ENCODE assay signal across 1 cellular context in the genomic region with DNA sequence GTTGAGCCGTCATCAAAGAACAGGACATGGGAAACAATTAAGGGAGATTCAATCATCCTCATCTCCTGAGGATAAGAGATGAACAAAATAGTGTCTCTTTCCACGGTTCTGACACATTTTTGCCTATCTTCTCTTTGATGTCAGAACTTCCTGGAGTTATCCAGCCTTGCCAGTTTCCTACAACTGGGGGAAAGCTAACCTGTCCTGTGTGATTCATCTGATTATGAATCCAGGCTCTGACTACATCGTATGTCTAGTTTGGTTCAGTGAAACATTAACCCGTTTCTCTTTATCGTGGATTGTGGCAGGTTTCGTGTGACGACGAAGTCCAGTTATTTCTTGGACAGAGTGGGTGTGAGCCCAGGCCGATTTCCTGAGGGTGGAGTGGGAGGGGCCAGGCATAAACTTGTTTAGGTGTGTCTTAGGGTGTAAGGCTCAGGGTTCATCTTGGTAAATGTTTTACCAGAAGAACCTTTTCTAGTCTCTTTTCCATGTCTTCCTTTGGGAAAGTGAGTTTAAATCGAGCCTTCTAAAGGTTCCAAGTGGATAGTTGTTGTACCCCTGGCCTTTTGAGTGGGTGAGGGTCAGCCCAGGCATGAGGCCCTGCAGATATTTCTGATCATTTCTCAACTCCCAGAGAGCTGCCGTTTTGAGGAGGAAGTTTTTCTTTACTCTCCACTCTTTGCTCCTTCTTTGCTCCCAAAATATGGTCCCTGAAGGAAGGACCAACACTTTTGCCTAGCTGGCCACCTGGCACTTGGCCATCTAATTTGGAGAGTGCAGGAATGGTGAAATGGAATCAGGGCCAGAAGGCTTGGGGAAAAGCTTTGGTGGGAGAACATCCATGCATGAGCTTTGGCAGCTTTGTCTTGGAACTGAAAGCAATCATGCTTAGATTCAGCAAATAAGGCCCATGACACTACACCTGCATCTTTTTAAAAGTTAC.
TF ChIP-seq lines count a peak whose summit lies in the region.

No MANE protein-coding gene starts in this region.

TF ChIP-seq in HepG2, 621 proteins besides CTCF, POLR2A, EP300 and RAD21 (continued from another document and continues in another):
- TF ChIP-seq MATR3 (CRISPR knock-in tag; IDR thresholded peaks at IDR 0.05) (no peak), SMYD3 (CRISPR knock-in tag; IDR thresholded peaks at IDR 0.05) (0 out of 2 replicates have a peak, but pooled peaks have one; percentile 53), MTA1 (CRISPR knock-in tag; IDR thresholded peaks at IDR 0.05; ENCODE audit: borderline replicate concordance) (peak; percentile 30; the same call in 1 of the 2 replicates), RCOR2 (CRISPR knock-in tag; IDR thresholded peaks at IDR 0.05) (peak; percentile 87; the same call in 1 of the 2 replicates), RFX5 (IDR thresholded peaks at IDR 0.05; ENCODE audit: low read depth, low read length) (no peak), ZNF749 (CRISPR knock-in tag; IDR thresholded peaks at IDR 0.05; ENCODE audit: borderline replicate concordance) (peak; percentile 70; the same call in 1 of the 2 replicates), TGIF2 (CRISPR knock-in tag; IDR thresholded peaks at IDR 0.05) (peak; percentile 68), SALL2 (CRISPR knock-in tag; IDR thresholded peaks at IDR 0.05) (no peak; the same call in 1 of the 2 replicates), PCBP2 (optimal IDR thresholded peaks at IDR 0.05; ENCODE audit: low read depth, low read length, poor library complexity, severe bottlenecking) (no peak), LCORL (IDR thresholded peaks at IDR 0.05) (no peak), LCORL (CRISPR knock-in tag; IDR thresholded peaks at IDR 0.05) (peak; percentile 89), ZFX (CRISPR knock-in tag; IDR thresholded peaks at IDR 0.05; ENCODE audit: low read depth) (peak; percentile 52; the same call in 1 of the 2 replicates), NFKBIZ (CRISPR knock-in tag; IDR thresholded peaks at IDR 0.05) (peak; percentile 1), MED1 (CRISPR knock-in tag; IDR thresholded peaks at IDR 0.05) (peak; percentile 98), ZNF121 (CRISPR knock-in tag; IDR thresholded peaks at IDR 0.05) (peak; percentile 99), MBD4 (IDR thresholded peaks at IDR 0.05; ENCODE audit: borderline replicate concordance, low read length) (no peak; the same call in 1 of the 2 replicates), ZNF530 (CRISPR knock-in tag; IDR thresholded peaks at IDR 0.05; ENCODE audit: low read depth) (no peak), SP1 (IDR thresholded peaks at IDR 0.05) (no peak), SP1 (CRISPR knock-in tag; IDR thresholded peaks at IDR 0.05) (peak; percentile 79), ZNF556 (CRISPR knock-in tag; IDR thresholded peaks at IDR 0.05; ENCODE audit: borderline replicate concordance) (peak; percentile 70; the same call in 1 of the 2 replicates), PITX1 (CRISPR knock-in tag; IDR thresholded peaks at IDR 0.05) (peak; percentile 86; the same call in 1 of the 2 replicates), ZNF616 (CRISPR knock-in tag; IDR thresholded peaks at IDR 0.05; ENCODE audit: low read depth) (no peak), ZNF232 (CRISPR knock-in tag; IDR thresholded peaks at IDR 0.05; ENCODE audit: borderline replicate concordance) (0 out of 2 replicates have a peak, but pooled peaks have one; percentile 67), ZNF768 (CRISPR knock-in tag; IDR thresholded peaks at IDR 0.05) (no peak), ZNF607 (CRISPR knock-in tag; IDR thresholded peaks at IDR 0.05; ENCODE audit: borderline replicate concordance) (peak; percentile 82; the same call in 1 of the 2 replicates), RBAK (CRISPR knock-in tag; IDR thresholded peaks at IDR 0.05) (peak; percentile 51; the same call in 1 of the 2 replicates), SNAPC2 (CRISPR knock-in tag; IDR thresholded peaks at IDR 0.05) (0 out of 2 replicates have a peak, but pooled peaks have one; percentile 45), ZNF207 (IDR thresholded peaks at IDR 0.05; ENCODE audit: borderline replicate concordance) (no peak), ZSCAN29 (CRISPR knock-in tag; conservative IDR thresholded peaks at IDR 0.05) (peak; percentile 96), GATA4 (IDR thresholded peaks at IDR 0.05; ENCODE audit: borderline replicate concordance, low read depth) (peak; percentile 72; the same call in 1 of the 2 replicates)
- TF ChIP-seq, protein P1, sequence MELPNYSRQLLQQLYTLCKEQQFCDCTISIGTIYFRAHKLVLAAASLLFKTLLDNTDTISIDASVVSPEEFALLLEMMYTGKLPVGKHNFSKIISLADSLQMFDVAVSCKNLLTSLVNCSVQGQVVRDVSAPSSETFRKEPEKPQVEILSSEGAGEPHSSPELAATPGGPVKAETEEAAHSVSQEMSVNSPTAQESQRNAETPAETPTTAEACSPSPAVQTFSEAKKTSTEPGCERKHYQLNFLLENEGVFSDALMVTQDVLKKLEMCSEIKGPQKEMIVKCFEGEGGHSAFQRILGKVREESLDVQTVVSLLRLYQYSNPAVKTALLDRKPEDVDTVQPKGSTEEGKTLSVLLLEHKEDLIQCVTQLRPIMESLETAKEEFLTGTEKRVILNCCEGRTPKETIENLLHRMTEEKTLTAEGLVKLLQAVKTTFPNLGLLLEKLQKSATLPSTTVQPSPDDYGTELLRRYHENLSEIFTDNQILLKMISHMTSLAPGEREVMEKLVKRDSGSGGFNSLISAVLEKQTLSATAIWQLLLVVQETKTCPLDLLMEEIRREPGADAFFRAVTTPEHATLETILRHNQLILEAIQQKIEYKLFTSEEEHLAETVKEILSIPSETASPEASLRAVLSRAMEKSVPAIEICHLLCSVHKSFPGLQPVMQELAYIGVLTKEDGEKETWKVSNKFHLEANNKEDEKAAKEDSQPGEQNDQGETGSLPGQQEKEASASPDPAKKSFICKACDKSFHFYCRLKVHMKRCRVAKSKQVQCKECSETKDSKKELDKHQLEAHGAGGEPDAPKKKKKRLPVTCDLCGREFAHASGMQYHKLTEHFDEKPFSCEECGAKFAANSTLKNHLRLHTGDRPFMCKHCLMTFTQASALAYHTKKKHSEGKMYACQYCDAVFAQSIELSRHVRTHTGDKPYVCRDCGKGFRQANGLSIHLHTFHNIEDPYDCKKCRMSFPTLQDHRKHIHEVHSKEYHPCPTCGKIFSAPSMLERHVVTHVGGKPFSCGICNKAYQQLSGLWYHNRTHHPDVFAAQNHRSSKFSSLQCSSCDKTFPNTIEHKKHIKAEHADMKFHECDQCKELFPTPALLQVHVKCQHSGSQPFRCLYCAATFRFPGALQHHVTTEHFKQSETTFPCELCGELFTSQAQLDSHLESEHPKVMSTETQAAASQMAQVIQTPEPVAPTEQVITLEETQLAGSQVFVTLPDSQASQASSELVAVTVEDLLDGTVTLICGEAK (IDR thresholded peaks at IDR 0.05) = no peak
- TF ChIP-seq, protein P1 (CRISPR knock-in tag; IDR thresholded peaks at IDR 0.05) = no peak
- TF ChIP-seq, protein P2, sequence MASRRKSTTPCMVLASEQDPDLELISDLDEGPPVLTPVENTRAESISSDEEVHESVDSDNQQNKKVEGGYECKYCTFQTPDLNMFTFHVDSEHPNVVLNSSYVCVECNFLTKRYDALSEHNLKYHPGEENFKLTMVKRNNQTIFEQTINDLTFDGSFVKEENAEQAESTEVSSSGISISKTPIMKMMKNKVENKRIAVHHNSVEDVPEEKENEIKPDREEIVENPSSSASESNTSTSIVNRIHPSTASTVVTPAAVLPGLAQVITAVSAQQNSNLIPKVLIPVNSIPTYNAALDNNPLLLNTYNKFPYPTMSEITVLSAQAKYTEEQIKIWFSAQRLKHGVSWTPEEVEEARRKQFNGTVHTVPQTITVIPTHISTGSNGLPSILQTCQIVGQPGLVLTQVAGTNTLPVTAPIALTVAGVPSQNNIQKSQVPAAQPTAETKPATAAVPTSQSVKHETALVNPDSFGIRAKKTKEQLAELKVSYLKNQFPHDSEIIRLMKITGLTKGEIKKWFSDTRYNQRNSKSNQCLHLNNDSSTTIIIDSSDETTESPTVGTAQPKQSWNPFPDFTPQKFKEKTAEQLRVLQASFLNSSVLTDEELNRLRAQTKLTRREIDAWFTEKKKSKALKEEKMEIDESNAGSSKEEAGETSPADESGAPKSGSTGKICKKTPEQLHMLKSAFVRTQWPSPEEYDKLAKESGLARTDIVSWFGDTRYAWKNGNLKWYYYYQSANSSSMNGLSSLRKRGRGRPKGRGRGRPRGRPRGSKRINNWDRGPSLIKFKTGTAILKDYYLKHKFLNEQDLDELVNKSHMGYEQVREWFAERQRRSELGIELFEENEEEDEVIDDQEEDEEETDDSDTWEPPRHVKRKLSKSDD (CRISPR knock-in tag; IDR thresholded peaks at IDR 0.05; ENCODE audit: low read depth) = 0 out of 2 replicates have a peak, but pooled peaks have one; percentile 24
- TF ChIP-seq, protein P3, sequence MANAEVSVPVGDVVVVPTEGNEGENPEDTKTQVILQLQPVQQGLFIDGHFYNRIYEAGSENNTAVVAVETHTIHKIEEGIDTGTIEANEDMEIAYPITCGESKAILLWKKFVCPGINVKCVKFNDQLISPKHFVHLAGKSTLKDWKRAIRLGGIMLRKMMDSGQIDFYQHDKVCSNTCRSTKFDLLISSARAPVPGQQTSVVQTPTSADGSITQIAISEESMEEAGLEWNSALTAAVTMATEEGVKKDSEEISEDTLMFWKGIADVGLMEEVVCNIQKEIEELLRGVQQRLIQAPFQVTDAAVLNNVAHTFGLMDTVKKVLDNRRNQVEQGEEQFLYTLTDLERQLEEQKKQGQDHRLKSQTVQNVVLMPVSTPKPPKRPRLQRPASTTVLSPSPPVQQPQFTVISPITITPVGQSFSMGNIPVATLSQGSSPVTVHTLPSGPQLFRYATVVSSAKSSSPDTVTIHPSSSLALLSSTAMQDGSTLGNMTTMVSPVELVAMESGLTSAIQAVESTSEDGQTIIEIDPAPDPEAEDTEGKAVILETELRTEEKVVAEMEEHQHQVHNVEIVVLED (CRISPR knock-in tag; IDR thresholded peaks at IDR 0.05; ENCODE audit: borderline replicate concordance) = peak; percentile 14; the same call in 1 of the 2 replicates
- TF ChIP-seq, protein P4, sequence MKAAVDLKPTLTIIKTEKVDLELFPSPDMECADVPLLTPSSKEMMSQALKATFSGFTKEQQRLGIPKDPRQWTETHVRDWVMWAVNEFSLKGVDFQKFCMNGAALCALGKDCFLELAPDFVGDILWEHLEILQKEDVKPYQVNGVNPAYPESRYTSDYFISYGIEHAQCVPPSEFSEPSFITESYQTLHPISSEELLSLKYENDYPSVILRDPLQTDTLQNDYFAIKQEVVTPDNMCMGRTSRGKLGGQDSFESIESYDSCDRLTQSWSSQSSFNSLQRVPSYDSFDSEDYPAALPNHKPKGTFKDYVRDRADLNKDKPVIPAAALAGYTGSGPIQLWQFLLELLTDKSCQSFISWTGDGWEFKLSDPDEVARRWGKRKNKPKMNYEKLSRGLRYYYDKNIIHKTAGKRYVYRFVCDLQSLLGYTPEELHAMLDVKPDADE (CRISPR knock-in tag; IDR thresholded peaks at IDR 0.05) = no peak
- TF ChIP-seq, protein P5, sequence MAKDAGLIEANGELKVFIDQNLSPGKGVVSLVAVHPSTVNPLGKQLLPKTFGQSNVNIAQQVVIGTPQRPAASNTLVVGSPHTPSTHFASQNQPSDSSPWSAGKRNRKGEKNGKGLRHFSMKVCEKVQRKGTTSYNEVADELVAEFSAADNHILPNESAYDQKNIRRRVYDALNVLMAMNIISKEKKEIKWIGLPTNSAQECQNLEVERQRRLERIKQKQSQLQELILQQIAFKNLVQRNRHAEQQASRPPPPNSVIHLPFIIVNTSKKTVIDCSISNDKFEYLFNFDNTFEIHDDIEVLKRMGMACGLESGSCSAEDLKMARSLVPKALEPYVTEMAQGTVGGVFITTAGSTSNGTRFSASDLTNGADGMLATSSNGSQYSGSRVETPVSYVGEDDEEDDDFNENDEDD (CRISPR knock-in tag; IDR thresholded peaks at IDR 0.05; ENCODE audit: borderline replicate concordance) = peak; percentile 51; the same call in 1 of the 2 replicates
- TF ChIP-seq, protein P6, sequence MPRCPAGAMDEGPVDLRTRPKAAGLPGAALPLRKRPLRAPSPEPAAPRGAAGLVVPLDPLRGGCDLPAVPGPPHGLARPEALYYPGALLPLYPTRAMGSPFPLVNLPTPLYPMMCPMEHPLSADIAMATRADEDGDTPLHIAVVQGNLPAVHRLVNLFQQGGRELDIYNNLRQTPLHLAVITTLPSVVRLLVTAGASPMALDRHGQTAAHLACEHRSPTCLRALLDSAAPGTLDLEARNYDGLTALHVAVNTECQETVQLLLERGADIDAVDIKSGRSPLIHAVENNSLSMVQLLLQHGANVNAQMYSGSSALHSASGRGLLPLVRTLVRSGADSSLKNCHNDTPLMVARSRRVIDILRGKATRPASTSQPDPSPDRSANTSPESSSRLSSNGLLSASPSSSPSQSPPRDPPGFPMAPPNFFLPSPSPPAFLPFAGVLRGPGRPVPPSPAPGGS (CRISPR knock-in tag; IDR thresholded peaks at IDR 0.05) = 0 out of 2 replicates have a peak, but pooled peaks have one; percentile 12
- TF ChIP-seq, protein P7, sequence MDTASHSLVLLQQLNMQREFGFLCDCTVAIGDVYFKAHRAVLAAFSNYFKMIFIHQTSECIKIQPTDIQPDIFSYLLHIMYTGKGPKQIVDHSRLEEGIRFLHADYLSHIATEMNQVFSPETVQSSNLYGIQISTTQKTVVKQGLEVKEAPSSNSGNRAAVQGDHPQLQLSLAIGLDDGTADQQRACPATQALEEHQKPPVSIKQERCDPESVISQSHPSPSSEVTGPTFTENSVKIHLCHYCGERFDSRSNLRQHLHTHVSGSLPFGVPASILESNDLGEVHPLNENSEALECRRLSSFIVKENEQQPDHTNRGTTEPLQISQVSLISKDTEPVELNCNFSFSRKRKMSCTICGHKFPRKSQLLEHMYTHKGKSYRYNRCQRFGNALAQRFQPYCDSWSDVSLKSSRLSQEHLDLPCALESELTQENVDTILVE (CRISPR knock-in tag; IDR thresholded peaks at IDR 0.05) = no peak
